In the genomic region with DNA sequence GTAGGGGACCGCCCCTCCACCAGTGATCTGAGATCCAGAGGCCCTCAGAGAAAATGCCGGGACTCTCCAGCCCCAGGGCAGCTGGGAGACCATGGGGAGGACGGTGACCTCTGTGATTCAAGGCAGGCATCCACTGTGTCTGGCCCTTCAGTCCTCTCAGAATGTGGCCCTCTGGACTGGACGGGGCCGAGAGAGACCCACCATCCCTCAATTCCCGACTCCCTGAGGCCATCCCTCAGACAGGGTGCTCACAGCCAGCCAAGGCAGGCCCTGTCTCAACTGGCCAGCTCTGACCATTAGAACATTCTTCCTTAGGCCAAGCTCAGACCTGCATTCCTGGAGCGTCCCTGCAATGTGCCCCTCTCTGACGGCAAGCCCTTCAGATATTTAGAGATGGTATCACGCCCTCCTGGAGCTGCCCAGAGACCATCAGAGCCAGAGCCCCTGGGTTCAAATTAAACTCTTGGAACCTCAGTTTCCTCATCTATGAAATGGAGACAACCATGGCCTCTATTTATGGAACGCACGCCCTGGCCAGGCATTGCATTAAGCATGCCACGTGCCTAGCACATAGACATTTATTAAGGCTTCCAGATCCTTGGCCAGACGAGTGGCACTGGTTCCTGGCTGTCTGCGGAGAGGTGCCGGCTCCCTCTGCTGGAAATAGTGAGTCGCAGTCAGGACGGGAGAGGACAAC, we compare ENCODE assay signal across 9 cellular contexts. TPM values are rescaled to one million over a fixed set of nuclear protein-coding genes. Genes with fewer than 3 reads are reported as not detected.
A peak's percentile ranks its signal among the peaks of the same experiment; 100 is the strongest.
DNase-seq lines count a peak whose midpoint lies in the region; ATAC-seq and TF ChIP-seq lines count a peak whose summit lies in the region.
"Had no signal": no experiment of that assay in that cellular context is flagged by ENCODE, and none has a peak within 500 bp of the region (broad histone marks: within the 10 kb centered on the region; RNA-seq: fewer than 3 reads in every experiment).

No MANE protein-coding gene starts in this region.

- intact Hi-C loops in tibial artery (cut with DNase I; ENCODE audit: low total_unique reads), result loop anchor here (5.0 kb wide), 2 partner anchors 131 to 226 kb away; a partner anchor contains a TSS

- H3K36me3 ChIP-seq in Peyer's patch, result no peaks in the 10 kb centered on the region
- no peaks in the 10 kb centered on the region for H3K36me3 ChIP-seq in tibial artery

- H3K9me3 ChIP-seq in Peyer's patch, result no peaks in the 10 kb centered on the region
- no peaks in the 10 kb centered on the region for H3K9me3 ChIP-seq in tibial artery

- H3K4me3 ChIP-seq in Peyer's patch, result no peak overlapping the region
- H3K4me3 ChIP-seq in fibroblast of the aortic adventitia (ENCODE audit: low read depth, low read length), result no peak overlapping the region
- no peak overlapping the region for H3K4me3 ChIP-seq in tibial artery

- TF ChIP-seq CTCF in LNCAP (IDR thresholded peaks at IDR 0.05) (peak; percentile 94; the same call in 1 of the 2 replicates), Peyer's patch (IDR thresholded peaks at IDR 0.05) (peak; percentile 47 to 98 (median 90)), fibroblast of the aortic adventitia (IDR thresholded peaks at IDR 0.05; ENCODE audit: insufficient read depth, low read length) (peak; percentile 94), tibial artery (IDR thresholded peaks at IDR 0.05) (peak; percentile 86 to 93)

- ATAC-seq in GM21381 (IDR thresholded peaks at IDR 0.05; ENCODE audit: unreplicated experiment), result peak; percentile 59

- H3K4me1 ChIP-seq in Peyer's patch (peaks cover 0 to 32% (median 2%) of the 10 kb centered on the region in 4 donors), tibial artery (peaks cover 0 to 7% (median 2%) of the 10 kb centered on the region in 4 donors)

- H3K27ac ChIP-seq in Peyer's patch (no peak overlapping the region), tibial artery (no peak overlapping the region)

- DNase-seq in COR-L47 (lab: John Stamatoyannopoulos, UW), result peak; percentile 91
- DNase-seq in Peyer's patch, result peak; percentile 70 to 92 (median 80)
- peak; percentile 38 for DNase-seq in activated T-helper 1 cell treated with Interleukin-2 at 50 U/mL for 16 hours (ENCODE audit: low read depth)
- DNase-seq in fibroblast of the aortic adventitia (ENCODE audit: low read depth), result peak; percentile 91
- DNase-seq in occipital lobe (lab: John Stamatoyannopoulos, UW), result peak; percentile 65
- peak; percentile 85 to 91 for DNase-seq in tibial artery

- no peaks in the 10 kb centered on the region for H3K27me3 ChIP-seq in Peyer's patch
- no peaks in the 10 kb centered on the region for H3K27me3 ChIP-seq in tibial artery

- TF ChIP-seq POLR2A in Peyer's patch (IDR thresholded peaks at IDR 0.05), result no peak

RNA-seq across cellular contexts. Expression of a gene that starts 9.6 kb away (rescaled TPM):
- total RNA-seq in Peyer's patch (100 to 1,000 TPM; 263 to 745 (median 649) TPM), fibroblast of the aortic adventitia (ENCODE audit: low replicate concordance) (not detected in 2 replicates), occipital lobe (not detected)
- total RNA-seq: T-helper 2 cell treated with Interferon-gamma antibody and Interleukin-4, amounts not matched to agents 100 ng/mL and 5 ng/mL, for 36 hours had no signal

RNA-seq across cellular contexts. Expression of a gene that starts 32.5 kb away (rescaled TPM):
- total RNA-seq in Peyer's patch, result 10 to 100 TPM; 16.3 to 72.6 (median 32.4) TPM
- 96.0 and 188 TPM in 2 replicates for total RNA-seq in fibroblast of the aortic adventitia (ENCODE audit: low replicate concordance)
- 69.4 TPM for total RNA-seq in occipital lobe

Comparison
In these comparisons a context has a peak if more than half of its experiments do, and no peak if none do; other contexts are left out.
1. DNase-seq: peak in every context shown above with its lines; median percentile 91 in COR-L47; 91 in fibroblast of the aortic adventitia; 88 in tibial artery; 80 in Peyer's patch; 65 in occipital lobe; 38 in activated T-helper 1 cell treated with Interleukin-2 at 50 U/mL for 16 hours.
2. RNA of a gene that starts 9.6 kb away (total RNA-seq): 263 to 745 TPM in Peyer's patch; not detected in fibroblast of the aortic adventitia and not detected in occipital lobe (single experiment); every median in the first group is over 100 times any median in the second.
3. Peak in every context shown above with its lines, with median percentiles within 50 percentile points of each other: CTCF ChIP-seq.